8 cellular contexts compared by ENCODE assay signal in genomic region chr17:42774066-42774750, GRCh38. TPM values are rescaled to one million over a fixed set of nuclear protein-coding genes. Genes with fewer than 3 reads are reported as not detected.
A peak's percentile ranks its signal among the peaks of the same experiment; 100 is the strongest.
DNase-seq lines count a peak whose midpoint lies in the region; ATAC-seq lines count a peak whose summit lies in the region.

No MANE protein-coding gene starts in this region.

- no peaks in the 10 kb centered on the region for H3K9me3 Mint-ChIP-seq in natural killer cell treated with Interleukin-12 subunit alpha and Interleukin-12 subunit beta and Interleukin-15 and Interleukin-18, amount 100 ng/mL, for 72 hours

- no peaks in the 10 kb centered on the region for H3K27me3 Mint-ChIP-seq in natural killer cell treated with Interleukin-12 subunit alpha and Interleukin-12 subunit beta and Interleukin-15 and Interleukin-18, amount 100 ng/mL, for 72 hours

- H3K4me3 Mint-ChIP-seq in natural killer cell treated with Interleukin-12 subunit alpha and Interleukin-12 subunit beta and Interleukin-15 and Interleukin-18, amount 100 ng/mL, for 72 hours, result peak overlapping the region; percentile 100

- DNase-seq in CD1c-positive myeloid dendritic cell (ENCODE audit: extremely low spot score), result peak; percentile 22
- DNase-seq in MG63, result no peak
- peak; percentile 64 for DNase-seq in dermis blood vessel endothelial cell
- DNase-seq in natural killer cell treated with Interleukin-12 subunit alpha and Interleukin-12 subunit beta and Interleukin-15 and Interleukin-18, amount 100 ng/mL, for 72 hours (ENCODE audit: low spot score), result no peak
- no peak for DNase-seq in NCI-H187 (lab: John Stamatoyannopoulos, UW)
- no peak for DNase-seq in NCI-H1930 (lab: John Stamatoyannopoulos, UW)

- peak overlapping the region; percentile 86 for H3K4me3 ChIP-seq in MG63

- no peak for ATAC-seq in natural killer cell treated with Interleukin-12 subunit alpha and Interleukin-12 subunit beta and Interleukin-15 and Interleukin-18, amount 100 ng/mL, for 72 hours
- ATAC-seq in HG02884 (IDR thresholded peaks at IDR 0.05; ENCODE audit: unreplicated experiment) (no peak), HG02938 (IDR thresholded peaks at IDR 0.05; ENCODE audit: unreplicated experiment) (no peak)

- peaks cover 25 to 27% of the 10 kb centered on the region in 2 donors for H3K4me1 Mint-ChIP-seq in natural killer cell treated with Interleukin-12 subunit alpha and Interleukin-12 subunit beta and Interleukin-15 and Interleukin-18, amount 100 ng/mL, for 72 hours (ENCODE audit: low read depth in 2 of 2)

- peaks cover 9% of the 10 kb centered on the region for H3K36me3 Mint-ChIP-seq in natural killer cell treated with Interleukin-12 subunit alpha and Interleukin-12 subunit beta and Interleukin-15 and Interleukin-18, amount 100 ng/mL, for 72 hours

- H3K27ac Mint-ChIP-seq in natural killer cell treated with Interleukin-12 subunit alpha and Interleukin-12 subunit beta and Interleukin-15 and Interleukin-18, amount 100 ng/mL, for 72 hours, result peak overlapping the region; percentile 98 to 100

- H3K9me3 ChIP-seq in MG63, result no peaks in the 10 kb centered on the region

- peaks cover 35% of the 10 kb centered on the region for H3K36me3 ChIP-seq in MG63

- no peaks in the 10 kb centered on the region for H3K27me3 ChIP-seq in MG63

RNA-seq across cellular contexts. Expression of gene VPS25, which starts 1.0 kb away (rescaled TPM):
- 68.7 and 99.1 TPM in 2 replicates for total RNA-seq in MG63 (2014; rRNA removed; shearing (Covaris generic); ENCODE audit: low replicate concordance)
- total RNA-seq in dermis blood vessel endothelial cell, result 46.5 and 53.4 TPM in 2 replicates
- 10 to 100 TPM; 57.5 to 61.7 TPM for total RNA-seq in natural killer cell treated with Interleukin-12 subunit alpha and Interleukin-12 subunit beta and Interleukin-15 and Interleukin-18, amount 100 ng/mL, for 72 hours

RNA-seq across cellular contexts. Expression of gene WNK4, which starts 6.2 kb away (rescaled TPM):
- total RNA-seq in MG63 (2014; rRNA removed; shearing (Covaris generic); ENCODE audit: low replicate concordance), result not detected in 2 replicates
- total RNA-seq in dermis blood vessel endothelial cell, result 3.4 TPM in 2 replicates
- under 1 TPM; 0.10 to 0.28 TPM for total RNA-seq in natural killer cell treated with Interleukin-12 subunit alpha and Interleukin-12 subunit beta and Interleukin-15 and Interleukin-18, amount 100 ng/mL, for 72 hours

RNA-seq across cellular contexts. Expression of gene RAMP2, which starts 13.2 kb away (rescaled TPM):
- total RNA-seq in MG63 (2014; rRNA removed; shearing (Covaris generic); ENCODE audit: low replicate concordance), result not detected in 2 replicates
- 9.7 and 13.1 TPM in 2 replicates for total RNA-seq in dermis blood vessel endothelial cell
- not detected for total RNA-seq in natural killer cell treated with Interleukin-12 subunit alpha and Interleukin-12 subunit beta and Interleukin-15 and Interleukin-18, amount 100 ng/mL, for 72 hours

RNA-seq across cellular contexts. Expression of gene COA3, which starts 24.3 kb away (rescaled TPM):
- 65.1 and 90.5 TPM in 2 replicates for total RNA-seq in MG63 (2014; rRNA removed; shearing (Covaris generic); ENCODE audit: low replicate concordance)
- total RNA-seq in dermis blood vessel endothelial cell, result 52.5 and 75.7 TPM in 2 replicates
- total RNA-seq in natural killer cell treated with Interleukin-12 subunit alpha and Interleukin-12 subunit beta and Interleukin-15 and Interleukin-18, amount 100 ng/mL, for 72 hours, result 10 to 100 TPM; 41.6 to 48.0 TPM

RNA-seq across cellular contexts. Expression of gene CNTD1, which starts 24.5 kb away (rescaled TPM):
- total RNA-seq in MG63 (2014; rRNA removed; shearing (Covaris generic); ENCODE audit: low replicate concordance), result not detected in 2 replicates
- total RNA-seq in dermis blood vessel endothelial cell, result 0.34 TPM in 1 of 2 replicates, not detected in the other
- not detected for total RNA-seq in natural killer cell treated with Interleukin-12 subunit alpha and Interleukin-12 subunit beta and Interleukin-15 and Interleukin-18, amount 100 ng/mL, for 72 hours

Comparison
In these comparisons a context has a peak if more than half of its experiments do, and no peak if none do; other contexts are left out.
1. DNase-seq: peak in CD1c-positive myeloid dendritic cell (single experiment) and dermis blood vessel endothelial cell (single experiment); none in MG63 (single experiment), natural killer cell treated with Interleukin-12 subunit alpha and Interleukin-12 subunit beta and Interleukin-15 and Interleukin-18, amount 100 ng/mL, for 72 hours (single experiment), NCI-H187 (0 of 2) and NCI-H1930 (0 of 2).